37 cellular contexts compared by ENCODE assay signal in the genomic region with DNA sequence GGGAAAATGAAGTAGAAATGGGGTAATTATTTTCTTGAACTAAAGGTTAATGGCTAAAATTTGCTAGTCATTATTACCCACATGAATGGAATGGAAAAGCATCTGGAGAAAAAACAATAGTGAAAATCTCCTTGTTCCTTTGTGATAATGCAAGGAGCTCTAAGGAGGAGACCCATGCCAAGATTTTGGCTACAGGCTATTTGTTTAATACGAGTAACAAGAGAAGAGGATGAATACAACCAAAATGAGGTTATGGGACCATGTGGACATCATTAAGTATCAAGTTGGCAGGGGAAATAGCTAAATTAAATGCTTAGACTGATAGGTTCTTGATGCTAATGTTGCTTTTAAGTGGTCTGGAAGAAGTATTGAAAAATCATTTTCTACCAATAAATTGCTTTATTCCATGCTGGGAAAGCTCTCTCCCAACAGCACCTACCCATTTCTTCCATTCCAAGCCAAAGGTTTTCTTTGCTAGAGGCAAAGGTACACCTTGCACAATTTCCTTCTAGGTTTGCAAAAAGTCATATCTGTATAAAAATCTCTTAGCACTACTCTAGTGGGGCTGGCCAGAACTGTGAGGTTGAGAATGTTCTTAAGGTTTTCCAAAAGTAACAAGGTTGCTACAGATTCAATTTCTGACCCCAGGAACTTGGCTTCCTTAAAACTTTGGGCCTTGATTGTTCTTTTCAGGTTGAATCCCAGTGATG.
DNase-seq lines count a peak whose midpoint lies in the region; ATAC-seq, FAIRE-seq and TF ChIP-seq lines count a peak whose summit lies in the region.
"Had no signal": no experiment of that assay in that cellular context is flagged by ENCODE, and none has a peak within 500 bp of the region (broad histone marks: within the 10 kb centered on the region; RNA-seq: fewer than 3 reads in every experiment).

No MANE protein-coding gene starts in this region.

- FAIRE-seq in D721Med (lab: Jason Lieb, UNC): peak; percentile 73
- FAIRE-seq: HTR-8/SVneo, islet of Langerhans had no signal

- H3K36me3 Mint-ChIP-seq in nephron progenitor cell (ENCODE audit: low read depth): peaks cover 92% of the 10 kb centered on the region
- H3K36me3 Mint-ChIP-seq: naive B cell had no signal

- intact Hi-C loops in esophagus muscularis mucosa (cut with DNase I) (loop anchor here (10.0 kb wide), 1 partner anchor 174 kb away; a partner anchor contains a TSS), mucosa of descending colon (cut with DNase I, micrococcal nuclease) (no loop called here)

- ATAC-seq in HG03432 (IDR thresholded peaks at IDR 0.05; ENCODE audit: unreplicated experiment) (no peak), mucosa of descending colon (no peak)
- ATAC-seq: body of pancreas, sciatic nerve had no signal

- no peak for TF ChIP-seq CTCF in D721Med (IDR thresholded peaks at IDR 0.05; ENCODE audit: insufficient read depth, missing control alignments)
- TF ChIP-seq CTCF in esophagus muscularis mucosa (IDR thresholded peaks at IDR 0.05): no peak
- no peak for TF ChIP-seq CTCF in nephron progenitor cell (IDR thresholded peaks at IDR 0.05)
- no peak for TF ChIP-seq CTCF in mucosa of descending colon (IDR thresholded peaks at IDR 0.05)

- DNase-seq in D721Med (ENCODE audit: insufficient read length, low spot score) (no peak), M059J (ENCODE audit: low read depth) (peak; percentile 59), esophagus muscularis mucosa (ENCODE audit: extremely low spot score) (no peak), nephron progenitor cell (no peak), mucosa of descending colon (no peak), MV-4-11 (lab: John Stamatoyannopoulos, UW) (no peak), NCI-H1436 (lab: John Stamatoyannopoulos, UW) (no peak)
- DNase-seq: ACHN; activated CD4-positive, alpha-beta memory T cell treated with anti-CD3 and anti-CD28 coated beads, Interleukin-2, amount 10 ng/mL, durations not matched to agents 7 days and 5 days; activated CD4-positive, alpha-beta T cell treated with anti-CD3 and anti-CD28 coated beads for 1 hour; activated CD8-positive, alpha-beta memory T cell treated with anti-CD3 and anti-CD28 coated beads, Interleukin-2, amount 50 U/mL, for 4 hours; activated naive CD4-positive, alpha-beta T cell treated with Interleukin-2 at 50 U/mL for 16 hours; adrenal gland; body of pancreas; COR-L47; dermis blood vessel endothelial cell; esophagus squamous epithelium; glutamatergic neuron; GOT3; left ventricle myocardium inferior; MM.1S; naive B cell; NCI-H2081 treated with DMSO at 0.1 percent for 48 hours; NCI-H2227 treated with DMSO at 0.1 percent for 48 hours; NCI-H526; SHP77 treated with DMSO at 0.1 percent for 48 hours; stimulated activated CD4-positive, alpha-beta T cell treated with anti-CD3 and anti-CD28 coated beads, Interleukin-12 subunit alpha, Interleukin-12 subunit beta, amount 100 ng/mL, for 4 hours; stimulated activated CD4-positive, alpha-beta T cell treated with anti-CD3 and anti-CD28 coated beads, Interleukin-2, amount 100 ng/mL, for 48 hours; stomach; T-helper 2 cell had no signal

- WGBS in esophagus muscularis mucosa: 56% methylated on average over 1 of the region's 1 CpG

- H3K27ac ChIP-seq in esophagus muscularis mucosa (replicated peaks in 1 of 4): peak overlapping the region; percentile 28 to 64 (median 53)
- H3K27ac ChIP-seq: adrenal gland, BLaER1, body of pancreas, esophagus squamous epithelium, KMS-11, left ventricle myocardium inferior had no signal

- no peaks in the 10 kb centered on the region for H3K9me3 Mint-ChIP-seq in nephron progenitor cell
- H3K9me3 Mint-ChIP-seq: activated CD4-positive, alpha-beta memory T cell treated with anti-CD3 and anti-CD28 coated beads, Interleukin-2, amount 10 ng/mL, durations not matched to agents 7 days and 5 days; naive B cell had no signal

- peak overlapping the region; percentile 81 for H3K27ac Mint-ChIP-seq in nephron progenitor cell
- H3K27ac Mint-ChIP-seq: activated CD4-positive, alpha-beta memory T cell treated with anti-CD3 and anti-CD28 coated beads, Interleukin-2, amount 10 ng/mL, durations not matched to agents 7 days and 5 days; naive B cell had no signal

- no peaks in the 10 kb centered on the region for H3K9me3 ChIP-seq in esophagus muscularis mucosa
- no peaks in the 10 kb centered on the region for H3K9me3 ChIP-seq in mucosa of descending colon
- H3K9me3 ChIP-seq: adrenal gland, BLaER1, body of pancreas, esophagus squamous epithelium, left ventricle myocardium inferior, prostate gland, stomach had no signal

- TF ChIP-seq EP300 in esophagus muscularis mucosa (IDR thresholded peaks at IDR 0.05): no peak

- H3K27me3 ChIP-seq in esophagus muscularis mucosa: no peaks in the 10 kb centered on the region
- H3K27me3 ChIP-seq: adrenal gland, BLaER1, body of pancreas, esophagus squamous epithelium, stomach had no signal

- H3K4me1 Mint-ChIP-seq in nephron progenitor cell: peaks cover 54% of the 10 kb centered on the region
- H3K4me1 Mint-ChIP-seq: naive B cell had no signal

- H3K4me3 ChIP-seq in esophagus muscularis mucosa: no peak overlapping the region
- H3K4me3 ChIP-seq in mucosa of descending colon: no peak overlapping the region
- H3K4me3 ChIP-seq: adrenal gland, BLaER1, body of pancreas, esophagus squamous epithelium, left ventricle myocardium inferior, prostate gland, stomach had no signal

- H3K4me1 ChIP-seq in esophagus muscularis mucosa (peaks cover 0 to 36% (median 28%) of the 10 kb centered on the region in 4 donors), mucosa of descending colon (ENCODE audit: low read depth) (no peaks in the 10 kb centered on the region)
- H3K4me1 ChIP-seq: BLaER1, body of pancreas, left ventricle myocardium inferior, prostate gland, stomach had no signal

- no peak for TF ChIP-seq POLR2A in esophagus muscularis mucosa (IDR thresholded peaks at IDR 0.05; ENCODE audit: low read depth)

- peaks cover 18 to 71% (median 44%) of the 10 kb centered on the region in 4 donors for H3K36me3 ChIP-seq in esophagus muscularis mucosa
- H3K36me3 ChIP-seq in mucosa of descending colon (ENCODE audit: low read depth): no peaks in the 10 kb centered on the region
- H3K36me3 ChIP-seq: BLaER1 had no signal

- peaks cover 5% of the 10 kb centered on the region for H3K27me3 Mint-ChIP-seq in nephron progenitor cell (ENCODE audit: low read depth, poor library complexity)
- H3K27me3 Mint-ChIP-seq: activated CD4-positive, alpha-beta memory T cell treated with anti-CD3 and anti-CD28 coated beads, Interleukin-2, amount 10 ng/mL, durations not matched to agents 7 days and 5 days had no signal

- H3K4me3 Mint-ChIP-seq in nephron progenitor cell: peak overlapping the region; percentile 16
- H3K4me3 Mint-ChIP-seq: activated CD4-positive, alpha-beta memory T cell treated with anti-CD3 and anti-CD28 coated beads, Interleukin-2, amount 10 ng/mL, durations not matched to agents 7 days and 5 days; naive B cell had no signal
